In the genomic region with DNA sequence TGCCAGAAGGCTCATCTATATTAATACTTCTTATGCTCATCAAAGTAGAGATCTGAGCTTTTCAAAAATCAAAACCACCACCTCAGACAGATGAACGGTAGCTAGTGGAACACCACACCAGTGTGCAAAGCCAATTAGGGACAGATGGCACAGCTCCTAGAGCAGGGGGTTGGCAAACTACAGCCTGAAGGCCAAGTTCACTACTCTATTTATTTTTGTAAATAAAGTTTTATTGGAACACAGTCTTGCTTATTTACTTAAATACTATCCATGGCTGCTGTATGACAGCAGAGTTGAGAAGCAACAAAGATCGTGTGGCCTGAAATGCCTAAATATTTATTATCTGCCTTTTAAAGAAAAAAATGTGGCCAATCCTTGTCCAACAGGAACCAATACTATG, we compare ENCODE assay signal across 1 cellular context.
A peak's percentile ranks its signal among the peaks of the same experiment; 100 is the strongest.
TF ChIP-seq lines count a peak whose summit lies in the region.

No MANE protein-coding gene starts in this region.

TF ChIP-seq in HepG2, 621 proteins besides CTCF, POLR2A, EP300 and RAD21:
- TF ChIP-seq, protein P1, sequence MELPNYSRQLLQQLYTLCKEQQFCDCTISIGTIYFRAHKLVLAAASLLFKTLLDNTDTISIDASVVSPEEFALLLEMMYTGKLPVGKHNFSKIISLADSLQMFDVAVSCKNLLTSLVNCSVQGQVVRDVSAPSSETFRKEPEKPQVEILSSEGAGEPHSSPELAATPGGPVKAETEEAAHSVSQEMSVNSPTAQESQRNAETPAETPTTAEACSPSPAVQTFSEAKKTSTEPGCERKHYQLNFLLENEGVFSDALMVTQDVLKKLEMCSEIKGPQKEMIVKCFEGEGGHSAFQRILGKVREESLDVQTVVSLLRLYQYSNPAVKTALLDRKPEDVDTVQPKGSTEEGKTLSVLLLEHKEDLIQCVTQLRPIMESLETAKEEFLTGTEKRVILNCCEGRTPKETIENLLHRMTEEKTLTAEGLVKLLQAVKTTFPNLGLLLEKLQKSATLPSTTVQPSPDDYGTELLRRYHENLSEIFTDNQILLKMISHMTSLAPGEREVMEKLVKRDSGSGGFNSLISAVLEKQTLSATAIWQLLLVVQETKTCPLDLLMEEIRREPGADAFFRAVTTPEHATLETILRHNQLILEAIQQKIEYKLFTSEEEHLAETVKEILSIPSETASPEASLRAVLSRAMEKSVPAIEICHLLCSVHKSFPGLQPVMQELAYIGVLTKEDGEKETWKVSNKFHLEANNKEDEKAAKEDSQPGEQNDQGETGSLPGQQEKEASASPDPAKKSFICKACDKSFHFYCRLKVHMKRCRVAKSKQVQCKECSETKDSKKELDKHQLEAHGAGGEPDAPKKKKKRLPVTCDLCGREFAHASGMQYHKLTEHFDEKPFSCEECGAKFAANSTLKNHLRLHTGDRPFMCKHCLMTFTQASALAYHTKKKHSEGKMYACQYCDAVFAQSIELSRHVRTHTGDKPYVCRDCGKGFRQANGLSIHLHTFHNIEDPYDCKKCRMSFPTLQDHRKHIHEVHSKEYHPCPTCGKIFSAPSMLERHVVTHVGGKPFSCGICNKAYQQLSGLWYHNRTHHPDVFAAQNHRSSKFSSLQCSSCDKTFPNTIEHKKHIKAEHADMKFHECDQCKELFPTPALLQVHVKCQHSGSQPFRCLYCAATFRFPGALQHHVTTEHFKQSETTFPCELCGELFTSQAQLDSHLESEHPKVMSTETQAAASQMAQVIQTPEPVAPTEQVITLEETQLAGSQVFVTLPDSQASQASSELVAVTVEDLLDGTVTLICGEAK (IDR thresholded peaks at IDR 0.05), result no peak
- TF ChIP-seq, protein P1 (CRISPR knock-in tag; IDR thresholded peaks at IDR 0.05), result peak; percentile 91
- TF ChIP-seq ZNF605 (CRISPR knock-in tag; IDR thresholded peaks at IDR 0.05), result no peak
